ENCODE assay signal across 8 cellular contexts in the genomic region with DNA sequence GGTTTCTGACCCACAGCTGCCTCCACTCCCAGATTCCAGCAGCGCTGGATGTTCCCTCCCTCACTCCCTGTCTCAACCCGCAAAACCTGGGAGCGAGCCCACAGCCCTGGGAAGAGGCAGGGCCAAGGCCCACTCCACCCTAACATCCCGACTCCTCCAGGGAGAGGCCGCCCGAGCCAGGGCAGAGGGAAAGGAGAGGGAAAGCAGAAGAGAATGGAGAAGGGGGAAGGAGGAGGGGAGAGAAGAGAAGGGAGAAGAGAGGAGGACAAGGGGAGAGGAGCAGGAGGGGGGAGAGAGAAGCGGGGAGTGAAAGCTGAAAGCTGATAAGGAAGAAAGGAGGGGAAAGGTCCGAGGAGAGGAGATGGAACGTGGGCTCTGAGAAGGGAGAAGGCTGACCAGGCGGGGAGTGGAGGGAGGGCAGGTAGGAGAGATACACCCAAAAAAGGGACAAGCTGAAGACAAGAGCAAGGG.
DNase-seq lines count a peak whose midpoint lies in the region; ATAC-seq and TF ChIP-seq lines count a peak whose summit lies in the region.

No MANE protein-coding gene starts in this region.

- peak overlapping the region in 56 of 59 donors; percentile 9 to 66 (median 48) for H3K4me3 ChIP-seq in dorsolateral prefrontal cortex
- H3K4me3 ChIP-seq in aorta (ENCODE audit: low read length in 2 of 2): peak overlapping the region; percentile 14 to 21

- H3K4me3 Mint-ChIP-seq in stimulated activated naive CD8-positive, alpha-beta T cell treated with anti-CD3 and anti-CD28 coated beads, Interleukin-15, amount 100 ng/mL, for 72 hours: peak overlapping the region; percentile 33 to 44
- H3K4me3 Mint-ChIP-seq in mesothelial cell of epicardium: peak overlapping the region; percentile 59

- no peaks in the 10 kb centered on the region for H3K9me3 Mint-ChIP-seq in stimulated activated naive CD8-positive, alpha-beta T cell treated with anti-CD3 and anti-CD28 coated beads, Interleukin-15, amount 100 ng/mL, for 72 hours
- H3K9me3 Mint-ChIP-seq in mesothelial cell of epicardium: no peaks in the 10 kb centered on the region

- no peaks in the 10 kb centered on the region for H3K36me3 Mint-ChIP-seq in mesothelial cell of epicardium

- H3K4me1 Mint-ChIP-seq in stimulated activated naive CD8-positive, alpha-beta T cell treated with anti-CD3 and anti-CD28 coated beads, Interleukin-15, amount 100 ng/mL, for 72 hours: no peaks in the 10 kb centered on the region
- peaks cover 20% of the 10 kb centered on the region for H3K4me1 Mint-ChIP-seq in mesothelial cell of epicardium

- no peaks in the 10 kb centered on the region for H3K9me3 ChIP-seq in aorta (ENCODE audit: control insufficient read depth, low read length)

- TF ChIP-seq CTCF in dorsolateral prefrontal cortex (IDR thresholded peaks at IDR 0.05 in 54 of 56, conservative IDR thresholded peaks at IDR 0.05 in 2 of 56; ENCODE audit: low read depth in 1 of 56, partially characterized antibody in 56 of 56): no peak
- TF ChIP-seq CTCF in mesothelial cell of epicardium (IDR thresholded peaks at IDR 0.05; ENCODE audit: unreplicated experiment): no peak

- no peak for DNase-seq in stimulated activated naive CD8-positive, alpha-beta T cell treated with anti-CD3 and anti-CD28 coated beads, Interleukin-15, amount 100 ng/mL, for 72 hours
- no peak for DNase-seq in stimulated activated naive CD8-positive, alpha-beta T cell treated with anti-CD3 and anti-CD28 coated beads, Interleukin-15, Interleukin-2, amounts not matched to agents 100 U/mL and 50 U/mL, for 24 hours
- no peak for DNase-seq in dorsolateral prefrontal cortex
- DNase-seq in mesothelial cell of epicardium (ENCODE audit: low spot score in 2 of 2, unreplicated experiment in 2 of 2): peak in 1 of 2 experiments; percentile 44
- DNase-seq in aorta: peak in 1 of 2 donors; percentile 71
- DNase-seq in activated gamma-delta T cell treated with Interleukin-2 at 50 U/mL for 16 hours: no peak
- no peak for DNase-seq in NCI-H1930 (lab: John Stamatoyannopoulos, UW)
- no peak for DNase-seq in stimulated activated CD4-positive, alpha-beta T cell treated with anti-CD3 and anti-CD28 coated beads, Interleukin-4, amount 100 ng/mL, for 4 hours

- 16 to 37% methylated on average over 10 of the region's 10 CpGs for WGBS in aorta, 2 donors

- no peak overlapping the region for H3K27ac Mint-ChIP-seq in stimulated activated naive CD8-positive, alpha-beta T cell treated with anti-CD3 and anti-CD28 coated beads, Interleukin-15, amount 100 ng/mL, for 72 hours
- peak overlapping the region; percentile 67 for H3K27ac Mint-ChIP-seq in mesothelial cell of epicardium

- H3K27me3 ChIP-seq in dorsolateral prefrontal cortex: peaks cover 0 to 84% (median 14%) of the 10 kb centered on the region in 45 donors
- H3K27me3 ChIP-seq in aorta (ENCODE audit: control insufficient read depth in 1 of 2, insufficient read depth in 2 of 2, low read length in 1 of 2): no peaks in the 10 kb centered on the region

- no peaks in the 10 kb centered on the region for H3K4me1 ChIP-seq in aorta (ENCODE audit: control insufficient read depth in 1 of 2, insufficient read depth in 2 of 2, low read length in 2 of 2)

- H3K27ac ChIP-seq in dorsolateral prefrontal cortex (no peak overlapping the region), aorta (ENCODE audit: low read depth in 1 of 2, low read length in 2 of 2) (no peak overlapping the region)

- no peaks in the 10 kb centered on the region for H3K36me3 ChIP-seq in aorta (ENCODE audit: control insufficient read depth in 1 of 2, insufficient read depth in 2 of 2, low read length in 1 of 2)

- intact Hi-C loops in dorsolateral prefrontal cortex (cut with DNase I) (loop anchor here (5.0 kb wide), 3 partner anchors 63 to 773 kb away; partner anchors contain the start of gene EFNB1 (in 1 of the 2)), aorta (cut with DNase I) (loop anchor here (2.0 to 10.0 kb wide), 6 partner anchors 63 to 773 kb away; no protein-coding TSS in a partner anchor)

- no peaks in the 10 kb centered on the region for H3K27me3 Mint-ChIP-seq in stimulated activated naive CD8-positive, alpha-beta T cell treated with anti-CD3 and anti-CD28 coated beads, Interleukin-15, amount 100 ng/mL, for 72 hours
- H3K27me3 Mint-ChIP-seq in mesothelial cell of epicardium (ENCODE audit: low read depth): no peaks in the 10 kb centered on the region

- no peak for ATAC-seq in stimulated activated naive CD8-positive, alpha-beta T cell treated with anti-CD3 and anti-CD28 coated beads, Interleukin-15, amount 100 ng/mL, for 72 hours
- no peak for ATAC-seq in stimulated activated naive CD8-positive, alpha-beta T cell treated with anti-CD3 and anti-CD28 coated beads, Interleukin-15, Interleukin-2, amounts not matched to agents 100 U/mL and 50 U/mL, for 24 hours
- ATAC-seq in aorta (ENCODE audit: low FRiP score): peak; percentile 49
